19 cellular contexts compared by ENCODE assay signal in the genomic region with DNA sequence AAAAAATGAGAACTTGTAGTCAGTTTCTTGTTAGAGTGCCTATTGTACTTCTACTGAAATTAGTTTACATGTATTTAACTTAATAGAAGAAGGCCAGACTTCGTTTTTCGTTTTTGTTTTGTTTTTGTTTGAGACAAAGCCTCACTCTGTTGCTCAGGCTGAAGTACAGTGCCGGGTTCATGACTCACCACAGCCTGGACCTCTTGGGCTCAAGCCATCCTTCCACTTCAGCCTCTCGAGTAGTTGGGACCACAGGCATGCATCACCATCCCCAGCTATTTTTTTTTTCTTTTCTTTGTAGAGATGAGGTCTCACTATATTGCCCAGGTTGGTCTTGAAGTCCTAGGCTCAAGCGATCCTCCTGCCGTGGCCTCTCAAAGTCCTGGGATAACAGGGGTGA.
DNase-seq lines count a peak whose midpoint lies in the region; ATAC-seq, FAIRE-seq and TF ChIP-seq lines count a peak whose summit lies in the region.
"Had no signal": no experiment of that assay in that cellular context is flagged by ENCODE, and none has a peak within 500 bp of the region (broad histone marks: within the 10 kb centered on the region; RNA-seq: fewer than 3 reads in every experiment).

No MANE protein-coding gene starts in this region.

- DNase-seq in MCF 10A (ENCODE audit: unreplicated experiment) (peak; percentile 56), breast epithelium (ENCODE audit: low spot score in 2 of 2) (no peak), amniotic epithelial cell (ENCODE audit: low read depth) (peak; percentile 13), fibroblast of mammary gland (ENCODE audit: low read depth) (peak; percentile 5), renal cortical epithelial cell (ENCODE audit: low read depth) (peak; percentile 28), pancreas (no peak), NCI-H2029 treated with DMSO at 0.1 percent for 48 hours (lab: John Stamatoyannopoulos, UW) (no peak)
- DNase-seq: activated CD4-positive, alpha-beta T cell treated with anti-CD3 and anti-CD28 coated beads for 4 hours; activated naive CD4-positive, alpha-beta T cell treated with anti-CD3 and anti-CD28 coated beads, Interleukin-2, amount 50 U/mL, for 16 hours; activated T-cell treated with anti-CD3 and anti-CD28 coated beads, Interleukin-2, amount 50 U/mL, for 72 hours; colonic mucosa; GM23248; NCI-H524; stimulated activated CD4-positive, alpha-beta T cell treated with anti-CD3 and anti-CD28 coated beads, Interleukin-1b, Interleukin-23, amount 100 ng/mL, for 48 hours had no signal

- H3K36me3 ChIP-seq in breast epithelium (no peaks in the 10 kb centered on the region), pancreas (no peaks in the 10 kb centered on the region)
- H3K36me3 ChIP-seq: ascending aorta, colonic mucosa, neutrophil had no signal

- ATAC-seq in HG02840 (IDR thresholded peaks at IDR 0.05; ENCODE audit: low FRiP score, unreplicated experiment) (no peak), pancreas (no peak)
- ATAC-seq: activated T-cell treated with anti-CD3 and anti-CD28 coated beads, Interleukin-2, amount 50 U/mL, for 72 hours had no signal

- H3K36me3 Mint-ChIP-seq in MCF 10A (ENCODE audit: insufficient read depth, unreplicated experiment) = peaks cover 9% of the 10 kb centered on the region

- no peaks in the 10 kb centered on the region for H3K27me3 Mint-ChIP-seq in MCF 10A (ENCODE audit: insufficient read depth, unreplicated experiment)

- CTCF ChIA-PET in MCF 10A (lab: Yijun Ruan, JAX) = interaction anchor here (0.5 to 1.4 kb wide), 3 partner anchors 10 to 183 kb away, joined by 3 to 4 read pairs (median 3); no protein-coding TSS in a partner anchor

- H3K27ac ChIP-seq in breast epithelium = no peak overlapping the region
- H3K27ac ChIP-seq in pancreas = no peak overlapping the region
- H3K27ac ChIP-seq: ascending aorta, colonic mucosa, GM23248, neutrophil had no signal

- H3K27me3 ChIP-seq in breast epithelium (no peaks in the 10 kb centered on the region), pancreas (no peaks in the 10 kb centered on the region)
- H3K27me3 ChIP-seq: ascending aorta, colonic mucosa, neutrophil had no signal

- FAIRE-seq in pancreas (lab: Jason Lieb, UNC) = no peak
- FAIRE-seq: urothelium cell line had no signal

- H3K4me3 Mint-ChIP-seq in MCF 10A (ENCODE audit: unreplicated experiment) = no peak overlapping the region
- H3K4me3 Mint-ChIP-seq: activated T-cell treated with anti-CD3 and anti-CD28 coated beads, Interleukin-2, amount 50 U/mL, for 72 hours had no signal

- POLR2A ChIA-PET in MCF 10A (lab: Yijun Ruan, JAX) = interaction anchor here (0.5 to 1.3 kb wide), 3 partner anchors 9 to 164 kb away, joined by 3 to 5 read pairs (median 5); no protein-coding TSS in a partner anchor

- 58 to 77% methylated on average over 6 of the region's 6 CpGs for WGBS in pancreas, 2 donors

- H3K9me3 Mint-ChIP-seq in MCF 10A (ENCODE audit: unreplicated experiment) = no peaks in the 10 kb centered on the region

- no peak for TF ChIP-seq POLR2A in breast epithelium (IDR thresholded peaks at IDR 0.05)

- H3K4me1 ChIP-seq in breast epithelium = no peaks in the 10 kb centered on the region
- no peaks in the 10 kb centered on the region for H3K4me1 ChIP-seq in pancreas
- H3K4me1 ChIP-seq: ascending aorta, colonic mucosa had no signal

- H3K4me1 Mint-ChIP-seq in MCF 10A (ENCODE audit: insufficient read depth, unreplicated experiment) = peaks cover 6% of the 10 kb centered on the region

- peak overlapping the region; percentile 10 for H3K27ac Mint-ChIP-seq in MCF 10A (ENCODE audit: low read depth, unreplicated experiment)
- H3K27ac Mint-ChIP-seq: activated T-cell treated with anti-CD3 and anti-CD28 coated beads, Interleukin-2, amount 50 U/mL, for 72 hours had no signal

- intact Hi-C loops in MCF 10A (cut with micrococcal nuclease) = no loop called here
- intact Hi-C loops in breast epithelium (cut with DNase I; ENCODE audit: low total_unique reads) = no loop called here
- intact Hi-C loops in pancreas (cut with DNase I) = no loop called here

- BruUV-seq in MCF 10A (replicated peaks; lab: Mats Ljungman, UMichigan) = no TSS peak

- TF ChIP-seq CTCF in MCF 10A (IDR thresholded peaks at IDR 0.05; ENCODE audit: unreplicated experiment) = no peak
- no peak for TF ChIP-seq CTCF in breast epithelium (IDR thresholded peaks at IDR 0.05)
- no peak for TF ChIP-seq CTCF in fibroblast of mammary gland (conservative IDR thresholded peaks at IDR 0.05; ENCODE audit: control insufficient read depth, insufficient read depth, low read depth, low read length)
- TF ChIP-seq CTCF in pancreas (IDR thresholded peaks at IDR 0.05) = no peak

- H3K4me3 ChIP-seq in breast epithelium = no peak overlapping the region
- H3K4me3 ChIP-seq in fibroblast of mammary gland (ENCODE audit: control insufficient read depth, low read depth, low read length) = no peak overlapping the region
- H3K4me3 ChIP-seq in pancreas = no peak overlapping the region
- H3K4me3 ChIP-seq: ascending aorta, colonic mucosa, GM23248, lung had no signal

- no peaks in the 10 kb centered on the region for H3K9me3 ChIP-seq in breast epithelium
- no peaks in the 10 kb centered on the region for H3K9me3 ChIP-seq in pancreas
- H3K9me3 ChIP-seq: ascending aorta, colonic mucosa, neutrophil had no signal

Comparison
In these comparisons a context has a peak if more than half of its experiments do, and no peak if none do; other contexts are left out.
1. DNase-seq: peak in MCF 10A (single experiment), amniotic epithelial cell (single experiment), fibroblast of mammary gland (single experiment) and renal cortical epithelial cell (single experiment); none in breast epithelium (0 of 2), pancreas (0 of 6) and NCI-H2029 treated with DMSO at 0.1 percent for 48 hours (single experiment).